8 cellular contexts compared by ENCODE assay signal in genomic region chr9:137077010-137077747, GRCh38. TPM values are rescaled to one million over a fixed set of nuclear protein-coding genes. Genes with fewer than 3 reads are reported as not detected.
DNase-seq lines count a peak whose midpoint lies in the region; ATAC-seq and TF ChIP-seq lines count a peak whose summit lies in the region.

A gene with protein sequence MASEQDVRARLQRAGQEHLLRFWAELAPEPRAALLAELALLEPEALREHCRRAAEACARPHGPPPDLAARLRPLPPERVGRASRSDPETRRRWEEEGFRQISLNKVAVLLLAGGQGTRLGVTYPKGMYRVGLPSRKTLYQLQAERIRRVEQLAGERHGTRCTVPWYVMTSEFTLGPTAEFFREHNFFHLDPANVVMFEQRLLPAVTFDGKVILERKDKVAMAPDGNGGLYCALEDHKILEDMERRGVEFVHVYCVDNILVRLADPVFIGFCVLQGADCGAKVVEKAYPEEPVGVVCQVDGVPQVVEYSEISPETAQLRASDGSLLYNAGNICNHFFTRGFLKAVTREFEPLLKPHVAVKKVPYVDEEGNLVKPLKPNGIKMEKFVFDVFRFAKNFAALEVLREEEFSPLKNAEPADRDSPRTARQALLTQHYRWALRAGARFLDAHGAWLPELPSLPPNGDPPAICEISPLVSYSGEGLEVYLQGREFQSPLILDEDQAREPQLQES (plus strand): TSS chr9:137077517. CDS start chr9:137077533, 16 bp downstream.

- H3K4me1 ChIP-seq in SJSA1 (replicated peaks) (peaks cover 21% of the 10 kb centered on the region), right atrium auricular region (peaks cover 0 to 24% of the 10 kb centered on the region in 2 donors)

- H3K36me3 ChIP-seq in SJSA1, result peaks cover 12% of the 10 kb centered on the region; the same call in 1 of the 2 replicates
- H3K36me3 ChIP-seq in right atrium auricular region, result peaks cover 30% of the 10 kb centered on the region

- H3K27ac ChIP-seq in SJSA1, result no peak within 1 kb of the TSS
- peak within 1 kb of the TSS; percentile 88 for H3K27ac ChIP-seq in angular gyrus (ENCODE audit: low read depth, low read length)
- H3K27ac ChIP-seq in right atrium auricular region, result peak within 1 kb of the TSS; percentile 80

- peak; percentile 45 for ATAC-seq in HG03108 (IDR thresholded peaks at IDR 0.05; ENCODE audit: unreplicated experiment)

- DNase-seq in NCI-H82 (lab: John Stamatoyannopoulos, UW), result peak; percentile 69
- DNase-seq in NCI-H82 treated with DMSO at 0.1 percent for 48 hours (lab: John Stamatoyannopoulos, UW; ENCODE audit: unreplicated experiment), result no peak
- DNase-seq in SJSA1 (ENCODE audit: low read depth in 1 of 2, low spot score in 2 of 2), result peak in 1 of 2 experiments; percentile 67
- peak; percentile 81 for DNase-seq in right atrium auricular region (ENCODE audit: low spot score)
- DNase-seq in posterior cingulate gyrus, result peak; percentile 75 to 98 (median 83)
- DNase-seq in cerebellar nuclear complex (lab: John Stamatoyannopoulos, UW), result no peak

- H3K4me3 ChIP-seq in SJSA1 (peak within 1 kb of the TSS; percentile 54), right atrium auricular region (peak within 1 kb of the TSS; percentile 70 to 74)

- no peaks in the 10 kb centered on the region for H3K9me3 ChIP-seq in SJSA1 (replicated peaks)
- H3K9me3 ChIP-seq in right atrium auricular region, result no peaks in the 10 kb centered on the region

- no peak for TF ChIP-seq CTCF in right atrium auricular region (IDR thresholded peaks at IDR 0.05)

- intact Hi-C loops in posterior cingulate gyrus (cut with DNase I), result no loop called here

- H3K27me3 ChIP-seq in SJSA1 (replicated peaks), result no peaks in the 10 kb centered on the region
- no peaks in the 10 kb centered on the region for H3K27me3 ChIP-seq in right atrium auricular region

RNA-seq across cellular contexts. Expression of the gene that starts here (rescaled TPM):
- total RNA-seq in SJSA1 (2014; rRNA removed; shearing (Covaris generic)), result 3.4 and 5.6 TPM in 2 replicates
- total RNA-seq in right atrium auricular region, result 1 to 10 TPM; 4.3 to 6.3 TPM

Comparison
In these comparisons a context has a peak if more than half of its experiments do, and no peak if none do; other contexts are left out.
1. DNase-seq: peak in NCI-H82 (single experiment), right atrium auricular region (single experiment) and posterior cingulate gyrus (10 of 10); none in NCI-H82 treated with DMSO at 0.1 percent for 48 hours (single experiment) and cerebellar nuclear complex (0 of 2).